In genomic region chr22:21624120-21624879, GRCh38 we compare ENCODE assay signal across 9 cellular contexts. TPM values are rescaled to one million over a fixed set of nuclear protein-coding genes. Genes with fewer than 3 reads are reported as not detected.
DNase-seq lines count a peak whose midpoint lies in the region; ATAC-seq and TF ChIP-seq lines count a peak whose summit lies in the region.
"Had no signal": no experiment of that assay in that cellular context is flagged by ENCODE, and none has a peak within 500 bp of the region (broad histone marks: within the 10 kb centered on the region; RNA-seq: fewer than 3 reads in every experiment).

No MANE protein-coding gene starts in this region.

- TF ChIP-seq CTCF in LNCAP (IDR thresholded peaks at IDR 0.05) (peak; percentile 74), foreskin fibroblast (IDR thresholded peaks at IDR 0.05; ENCODE audit: low read depth, low read length) (peak; percentile 61), spleen (IDR thresholded peaks at IDR 0.05 in 8 of 11, conservative IDR thresholded peaks at IDR 0.05 in 3 of 11) (peak in 3 of 11 experiments; percentile 13 to 39 (median 26)), lower leg skin (IDR thresholded peaks at IDR 0.05) (no peak)

- H3K36me3 ChIP-seq in CD8-positive, alpha-beta memory T cell (ENCODE audit: insufficient read depth, low read length): peaks cover 37% of the 10 kb centered on the region
- H3K36me3 ChIP-seq in spleen: peaks cover 0 to 88% (median 30%) of the 10 kb centered on the region in 6 donors

- peak overlapping the region in 7 of 8 donors; percentile 7 to 83 (median 75) for H3K27ac Mint-ChIP-seq in CD8-positive, alpha-beta memory T cell

- H3K27me3 Mint-ChIP-seq in CD8-positive, alpha-beta memory T cell: peaks cover 0 to 2% of the 10 kb centered on the region in 2 donors

- intact Hi-C loops in spleen (cut with DNase I; ENCODE audit: low total_unique reads): no loop called here
- intact Hi-C loops in lower leg skin (cut with DNase I; ENCODE audit: low total_unique reads): no loop called here

- no peaks in the 10 kb centered on the region for H3K9me3 Mint-ChIP-seq in CD8-positive, alpha-beta memory T cell

- no peak for TF ChIP-seq POLR2A in spleen (IDR thresholded peaks at IDR 0.05)
- TF ChIP-seq POLR2A in lower leg skin (IDR thresholded peaks at IDR 0.05): no peak

- no peak for ATAC-seq in GM21576 (IDR thresholded peaks at IDR 0.05; ENCODE audit: unreplicated experiment)

- peaks cover 42% of the 10 kb centered on the region for H3K4me1 ChIP-seq in CD8-positive, alpha-beta memory T cell (ENCODE audit: insufficient read depth, low read length)
- peaks cover 10 to 98% (median 73%) of the 10 kb centered on the region in 6 donors for H3K4me1 ChIP-seq in spleen

- H3K27ac ChIP-seq in CD8-positive, alpha-beta memory T cell (ENCODE audit: low read depth, low read length): peak overlapping the region; percentile 29
- H3K27ac ChIP-seq in spleen: peak overlapping the region in 4 of 8 donors; percentile 23 to 47 (median 39)

- peak; percentile 15 to 56 (median 18) for DNase-seq in CD8-positive, alpha-beta memory T cell
- DNase-seq in activated T-cell treated with anti-CD3 and anti-CD28 coated beads for 48 hours (ENCODE audit: low read depth) (peak; percentile 50), foreskin fibroblast (peak; percentile 22 to 58), spleen (no peak), lower leg skin (ENCODE audit: low spot score in 2 of 2) (no peak)
- peak; percentile 60 for DNase-seq in stimulated activated CD4-positive, alpha-beta T cell treated with anti-CD3 and anti-CD28 coated beads, Interleukin-4, amount 100 ng/mL, for 1 hour

- CTCF ChIA-PET in CD8-positive, alpha-beta memory T cell (lab: Charles Lee): interaction anchor here (1.1 to 1.3 kb wide), 2 partner anchors 18 to 22 kb away, joined by 3 to 5 read pairs; partner anchors contain the start of gene SDF2L1

- no peaks in the 10 kb centered on the region for H3K27me3 ChIP-seq in CD8-positive, alpha-beta memory T cell (ENCODE audit: insufficient read depth, low read length, poor library complexity, severe bottlenecking)
- H3K27me3 ChIP-seq in spleen (replicated peaks in 1 of 7): no peaks in the 10 kb centered on the region

- H3K4me3 Mint-ChIP-seq in CD8-positive, alpha-beta memory T cell: peak overlapping the region in 1 of 7 donors; percentile 45

- H3K4me1 Mint-ChIP-seq in CD8-positive, alpha-beta memory T cell: peaks cover 37 to 78% (median 48%) of the 10 kb centered on the region in 3 donors

- no peak overlapping the region for H3K4me3 ChIP-seq in CD8-positive, alpha-beta memory T cell (ENCODE audit: low read length)
- no peak overlapping the region for H3K4me3 ChIP-seq in foreskin fibroblast (ENCODE audit: low read depth in 1 of 2, low read length in 2 of 2)
- no peak overlapping the region for H3K4me3 ChIP-seq in spleen
- no peak overlapping the region for H3K4me3 ChIP-seq in lower leg skin (ENCODE audit: low read depth, poor library complexity, severe bottlenecking)

- H3K9me3 ChIP-seq in CD8-positive, alpha-beta memory T cell (ENCODE audit: low read length): no peaks in the 10 kb centered on the region
- no peaks in the 10 kb centered on the region for H3K9me3 ChIP-seq in spleen

- POLR2A ChIA-PET in CD8-positive, alpha-beta memory T cell (lab: Charles Lee): interaction anchor here (0.6 kb wide), 1 partner anchor 152 kb away, joined by 4 read pairs; no protein-coding TSS in a partner anchor

- WGBS in spleen, 5 donors: 71 to 88% (median 78%) methylated on average over 8 of the region's 8 CpGs
- WGBS in lower leg skin, 2 donors: 27 to 46% methylated on average over 8 of the region's 8 CpGs

- peaks cover 0 to 69% (median 6%) of the 10 kb centered on the region in 3 donors for H3K36me3 Mint-ChIP-seq in CD8-positive, alpha-beta memory T cell

RNA-seq across cellular contexts. Expression of gene YDJC, which starts 5.5 kb away (rescaled TPM):
- total RNA-seq in CD8-positive, alpha-beta memory T cell: 10 to 100 TPM; 75.2 to 79.0 TPM
- polyA plus RNA-seq in CD8-positive, alpha-beta memory T cell: 61.1 TPM
- total RNA-seq in spleen (10 to 100 TPM; 19.0 to 35.0 (median 23.8) TPM), lower leg skin (10 to 100 TPM; 42.2 to 72.2 (median 56.5) TPM)
- polyA plus RNA-seq in spleen: 10 to 100 TPM; 41.0 to 54.3 (median 44.6) TPM

RNA-seq across cellular contexts. Expression of gene CCDC116, which starts 8.3 kb away (rescaled TPM):
- total RNA-seq in CD8-positive, alpha-beta memory T cell: under 1 TPM; 0.48 to 0.51 TPM
- polyA plus RNA-seq in CD8-positive, alpha-beta memory T cell: not detected
- total RNA-seq in spleen (under 1 TPM; 0.24 to 0.66 (median 0.51) TPM), lower leg skin (under 1 TPM in 2 of 4 donors, not detected in 2; 0.23 to 0.49 TPM)
- polyA plus RNA-seq in spleen: under 1 TPM; 0.45 to 0.63 (median 0.47) TPM
- total RNA-seq: lung microvascular endothelial cell had no signal

RNA-seq across cellular contexts. Expression of gene SDF2L1, which starts 17.8 kb away (rescaled TPM):
- total RNA-seq in CD8-positive, alpha-beta memory T cell: 10 to 100 TPM; 71.5 to 74.7 TPM
- polyA plus RNA-seq in CD8-positive, alpha-beta memory T cell: 99.6 TPM
- total RNA-seq in spleen (10 to 100 TPM; 27.9 to 51.9 (median 36.0) TPM), lower leg skin (10 to 100 TPM in 3 of 4 donors, 1 to 10 TPM in 1; 8.2 to 21.4 (median 19.6) TPM)
- 10 to 100 TPM; 16.6 to 43.9 (median 32.9) TPM for polyA plus RNA-seq in spleen

RNA-seq across cellular contexts. Expression of gene PPIL2, which starts 41.5 kb away (rescaled TPM):
- 10 to 100 TPM; 42.4 to 47.3 TPM for total RNA-seq in CD8-positive, alpha-beta memory T cell
- 38.7 TPM for polyA plus RNA-seq in CD8-positive, alpha-beta memory T cell
- 10 to 100 TPM; 43.2 to 71.5 (median 54.9) TPM for total RNA-seq in spleen
- polyA plus RNA-seq in spleen: 10 to 100 TPM; 23.7 to 51.8 (median 39.1) TPM
- total RNA-seq in lower leg skin: 10 to 100 TPM; 22.3 to 44.2 (median 27.5) TPM

RNA-seq across cellular contexts. Expression of gene UBE2L3, which starts 56.8 kb away (rescaled TPM):
- total RNA-seq in CD8-positive, alpha-beta memory T cell: 10 to 100 TPM; 74.3 to 80.2 TPM
- polyA plus RNA-seq in CD8-positive, alpha-beta memory T cell: 109 TPM
- total RNA-seq in spleen (10 to 100 TPM; 36.8 to 69.3 (median 44.3) TPM), lower leg skin (10 to 100 TPM; 28.0 to 42.4 (median 40.5) TPM)
- 10 to 100 TPM; 36.2 to 55.6 (median 46.2) TPM for polyA plus RNA-seq in spleen

Comparison
In these comparisons a context has a peak if more than half of its experiments do, and no peak if none do; other contexts are left out.
1. DNase-seq: peak in CD8-positive, alpha-beta memory T cell (5 of 5), activated T-cell treated with anti-CD3 and anti-CD28 coated beads for 48 hours (single experiment), foreskin fibroblast (2 of 2) and stimulated activated CD4-positive, alpha-beta T cell treated with anti-CD3 and anti-CD28 coated beads, Interleukin-4, amount 100 ng/mL, for 1 hour (single experiment); none in spleen (single experiment) and lower leg skin (0 of 2).
2. CTCF ChIP-seq: peak in LNCAP (single experiment) and foreskin fibroblast (single experiment); none in lower leg skin (0 of 3).